Comparison of ENCODE assay signal across 17 cellular contexts in genomic region chr21:31520506-31521163, GRCh38.
A peak's percentile ranks its signal among the peaks of the same experiment; 100 is the strongest.
DNase-seq lines count a peak whose midpoint lies in the region; ATAC-seq and TF ChIP-seq lines count a peak whose summit lies in the region.
"Had no signal": no experiment of that assay in that cellular context is flagged by ENCODE, and none has a peak within 500 bp of the region (broad histone marks: within the 10 kb centered on the region; RNA-seq: fewer than 3 reads in every experiment).

No MANE protein-coding gene starts in this region.

- TF ChIP-seq EP300 in SK-N-SH (IDR thresholded peaks at IDR 0.05; ENCODE audit: borderline replicate concordance in 1 of 2, low read depth in 1 of 2, low read length in 1 of 2): no peak

- ATAC-seq in GM18505 (IDR thresholded peaks at IDR 0.05; ENCODE audit: unreplicated experiment): no peak
- ATAC-seq in heart right ventricle: no peak
- ATAC-seq: stimulated activated naive B cell treated with anti-CD40 and anti-IgM and Interleukin-4, amounts not matched to agents 10 μg/mL and 1 μg/mL and 100 μg/mL, for 72 hours had no signal

- no peak overlapping the region for H3K4me2 ChIP-seq in SK-N-SH

- DNase-seq in DMS79 (lab: John Stamatoyannopoulos, UW): peak; percentile 70
- DNase-seq in NCI-H2081 (lab: John Stamatoyannopoulos, UW): peak; percentile 69 to 92
- peak; percentile 64 for DNase-seq in SHP77 treated with DMSO at 0.1 percent for 48 hours (lab: John Stamatoyannopoulos, UW)
- no peak for DNase-seq in mesothelial cell of epicardium (ENCODE audit: low spot score in 2 of 2, unreplicated experiment in 2 of 2)
- DNase-seq in SK-N-SH: no peak
- no peak for DNase-seq in immature natural killer cell
- no peak for DNase-seq in heart right ventricle
- DNase-seq: activated CD4-positive, alpha-beta T cell treated with anti-CD3 and anti-CD28 coated beads for 1 hour; activated naive CD4-positive, alpha-beta T cell treated with anti-CD3 and anti-CD28 coated beads for 36 hours; endodermal cell; NCI-H82; stimulated activated naive B cell treated with anti-CD40 and anti-IgM and Interleukin-4, amounts not matched to agents 10 μg/mL and 1 μg/mL and 100 μg/mL, for 72 hours had no signal

- H3F3A ChIP-seq in SK-N-SH (replicated peaks; ENCODE audit: insufficient read depth): no peaks in the 10 kb centered on the region

- no peaks in the 10 kb centered on the region for H3K9me2 ChIP-seq in SK-N-SH

- no peaks in the 10 kb centered on the region for H3K36me3 ChIP-seq in SK-N-SH (replicated peaks in 1 of 2; ENCODE audit: control insufficient read depth in 1 of 2, insufficient read depth in 2 of 2, low read length in 1 of 2)
- no peaks in the 10 kb centered on the region for H3K36me3 ChIP-seq in heart right ventricle
- H3K36me3 ChIP-seq: cardiac muscle cell, upper lobe of left lung had no signal

- H3K9ac ChIP-seq in SK-N-SH: no peak overlapping the region

- TF ChIP-seq CTCF in mesothelial cell of epicardium (IDR thresholded peaks at IDR 0.05; ENCODE audit: unreplicated experiment): no peak
- TF ChIP-seq CTCF in SK-N-SH (IDR thresholded peaks at IDR 0.05): no peak
- TF ChIP-seq CTCF in heart right ventricle (IDR thresholded peaks at IDR 0.05): no peak

- H3K27ac Mint-ChIP-seq in mesothelial cell of epicardium (peak overlapping the region; percentile 53), immature natural killer cell (no peak overlapping the region)
- H3K27ac Mint-ChIP-seq: activated naive CD4-positive, alpha-beta T cell treated with anti-CD3 and anti-CD28 coated beads for 36 hours; endodermal cell; stimulated activated naive B cell treated with anti-CD40 and anti-IgM and Interleukin-4, amounts not matched to agents 10 μg/mL and 1 μg/mL and 100 μg/mL, for 72 hours had no signal

- POLR2A ChIA-PET in SK-N-SH (lab: Yijun Ruan, JAX): interaction anchor here (0.9 kb wide), 1 partner anchor 39 kb away, joined by 3 read pairs; no protein-coding TSS in a partner anchor

- no peak overlapping the region for H3K4me3 ChIP-seq in SK-N-SH (ENCODE audit: low read depth in 2 of 2, low read length in 1 of 2)
- no peak overlapping the region for H3K4me3 ChIP-seq in heart right ventricle
- H3K4me3 ChIP-seq: cardiac muscle cell, lung, skin epidermis, upper lobe of left lung had no signal

- H3K9me3 Mint-ChIP-seq in mesothelial cell of epicardium (no peaks in the 10 kb centered on the region), immature natural killer cell (no peaks in the 10 kb centered on the region)
- H3K9me3 Mint-ChIP-seq: activated naive CD4-positive, alpha-beta T cell treated with anti-CD3 and anti-CD28 coated beads for 36 hours; endodermal cell had no signal

- CTCF ChIA-PET in SK-N-SH (lab: Yijun Ruan, JAX): interaction anchor here (1.9 kb wide), 1 partner anchor 61 kb away, joined by 4 read pairs; no protein-coding TSS in a partner anchor

- H3K9me3 ChIP-seq in SK-N-SH: no peaks in the 10 kb centered on the region
- no peaks in the 10 kb centered on the region for H3K9me3 ChIP-seq in heart right ventricle
- H3K9me3 ChIP-seq: upper lobe of left lung had no signal

- 70% methylated on average over 9 of the region's 9 CpGs for WGBS in SK-N-SH (ENCODE audit: low lambda C conversion rate)
- 81 to 82% methylated on average over 9 of the region's 9 CpGs for WGBS in heart right ventricle, 2 donors

- no peak for TF ChIP-seq POLR2A in GM18505 (IDR thresholded peaks at IDR 0.05; ENCODE audit: borderline replicate concordance, extremely low read depth, insufficient read depth, insufficient read length)

- peaks cover 0 to 6% of the 10 kb centered on the region in 2 experiments; a peak in 1 of 4 replicates for H3K4me1 ChIP-seq in SK-N-SH (ENCODE audit: control insufficient read depth in 1 of 2, insufficient read depth in 2 of 2, low read depth in 1 of 2, low read length in 1 of 2)
- no peaks in the 10 kb centered on the region for H3K4me1 ChIP-seq in heart right ventricle

- H3K27me3 ChIP-seq in SK-N-SH (ENCODE audit: insufficient read depth) (no peaks in the 10 kb centered on the region), heart right ventricle (no peaks in the 10 kb centered on the region)
- H3K27me3 ChIP-seq: cardiac muscle cell, upper lobe of left lung had no signal

- TF ChIP-seq RAD21 in SK-N-SH (IDR thresholded peaks at IDR 0.05; ENCODE audit: low read length): no peak

- peaks cover 2% of the 10 kb centered on the region for H3K36me3 Mint-ChIP-seq in mesothelial cell of epicardium
- no peaks in the 10 kb centered on the region for H3K36me3 Mint-ChIP-seq in immature natural killer cell
- H3K36me3 Mint-ChIP-seq: stimulated activated naive B cell treated with anti-CD40 and anti-IgM and Interleukin-4, amounts not matched to agents 10 μg/mL and 1 μg/mL and 100 μg/mL, for 72 hours had no signal

- no peaks in the 10 kb centered on the region for H3K79me2 ChIP-seq in SK-N-SH (ENCODE audit: insufficient read depth)

- no peaks in the 10 kb centered on the region for H3K27me3 Mint-ChIP-seq in mesothelial cell of epicardium (ENCODE audit: low read depth)
- H3K27me3 Mint-ChIP-seq in immature natural killer cell (ENCODE audit: low read depth in 3 of 3): peaks cover 0 to 2% (median 1%) of the 10 kb centered on the region in 3 donors
- H3K27me3 Mint-ChIP-seq: stimulated activated naive B cell treated with anti-CD40 and anti-IgM and Interleukin-4, amounts not matched to agents 10 μg/mL and 1 μg/mL and 100 μg/mL, for 72 hours had no signal

- H4K20me1 ChIP-seq in SK-N-SH (ENCODE audit: insufficient read depth): no peaks in the 10 kb centered on the region

- H3K4me3 Mint-ChIP-seq in mesothelial cell of epicardium (no peak overlapping the region), immature natural killer cell (no peak overlapping the region)
- H3K4me3 Mint-ChIP-seq: activated naive CD4-positive, alpha-beta T cell treated with anti-CD3 and anti-CD28 coated beads for 36 hours; endodermal cell; stimulated activated naive B cell treated with anti-CD40 and anti-IgM and Interleukin-4, amounts not matched to agents 10 μg/mL and 1 μg/mL and 100 μg/mL, for 72 hours had no signal

- H3K27ac ChIP-seq in SK-N-SH (ENCODE audit: low read depth in 2 of 2, low read length in 1 of 2): no peak overlapping the region
- H3K27ac ChIP-seq in heart right ventricle: no peak overlapping the region
- H3K27ac ChIP-seq: cardiac muscle cell, skin epidermis, upper lobe of left lung had no signal

- intact Hi-C loops in heart right ventricle (cut with DNase I): no loop called here

- no peak overlapping the region for H2AFZ ChIP-seq in SK-N-SH (ENCODE audit: low read depth)

- peaks cover 27% of the 10 kb centered on the region for H3K4me1 Mint-ChIP-seq in mesothelial cell of epicardium
- no peaks in the 10 kb centered on the region for H3K4me1 Mint-ChIP-seq in immature natural killer cell

TF ChIP-seq in SK-N-SH, 30 proteins besides CTCF, POLR2A, EP300 and RAD21:
- TF ChIP-seq SMC3 (IDR thresholded peaks at IDR 0.05; ENCODE audit: low read depth, low read length) (no peak), POLR2AphosphoS5 (IDR thresholded peaks at IDR 0.05; ENCODE audit: low read depth, low read length) (no peak), TCF12 (IDR thresholded peaks at IDR 0.05) (no peak), EZH2phosphoT487 (IDR thresholded peaks at IDR 0.05; ENCODE audit: borderline replicate concordance, low read depth) (no peak)

Comparison
In these comparisons a context has a peak if more than half of its experiments do, and no peak if none do; other contexts are left out.
1. DNase-seq: peak in DMS79 (single experiment), NCI-H2081 (2 of 2) and SHP77 treated with DMSO at 0.1 percent for 48 hours (single experiment); none in mesothelial cell of epicardium (0 of 2), SK-N-SH (single experiment), immature natural killer cell (0 of 3) and heart right ventricle (0 of 2).